ENCODE assay signal across 16 cellular contexts in genomic region chr14:62143235-62143634, GRCh38.
DNase-seq lines count a peak whose midpoint lies in the region; ATAC-seq and TF ChIP-seq lines count a peak whose summit lies in the region.
"Had no signal": no experiment of that assay in that cellular context is flagged by ENCODE, and none has a peak within 500 bp of the region (broad histone marks: within the 10 kb centered on the region; RNA-seq: fewer than 3 reads in every experiment).

No MANE protein-coding gene starts in this region.

- TF ChIP-seq CTCF in HFFc6 (IDR thresholded peaks at IDR 0.05): no peak
- TF ChIP-seq CTCF in heart left ventricle (IDR thresholded peaks at IDR 0.05): no peak
- no peak for TF ChIP-seq CTCF in upper lobe of left lung (IDR thresholded peaks at IDR 0.05)

- peaks cover 0 to 12% (median 0%) of the 10 kb centered on the region in 9 donors for H3K27me3 ChIP-seq in heart left ventricle
- H3K27me3 ChIP-seq in upper lobe of left lung: no peaks in the 10 kb centered on the region
- no peaks in the 10 kb centered on the region for H3K27me3 ChIP-seq in naive thymus-derived CD4-positive, alpha-beta T cell (ENCODE audit: control insufficient read depth in 2 of 2, insufficient read depth in 2 of 2, low read length in 2 of 2)
- H3K27me3 ChIP-seq: hepatocyte, transverse colon had no signal

- ATAC-seq in heart left ventricle: peak in 3 of 4 donors; percentile 60 to 91 (median 68)
- peak; percentile 79 to 86 for ATAC-seq in upper lobe of left lung (ENCODE audit: low FRiP score in 2 of 2)
- no peak for ATAC-seq in GM19397 (IDR thresholded peaks at IDR 0.05; ENCODE audit: unreplicated experiment)
- no peak for ATAC-seq in naive thymus-derived CD4-positive, alpha-beta T cell
- ATAC-seq: GM23338 had no signal

- H3K9me3 ChIP-seq in heart left ventricle: peaks cover 0 to 18% (median 7%) of the 10 kb centered on the region in 12 donors
- peaks cover 0 to 4% (median 2%) of the 10 kb centered on the region in 4 donors for H3K9me3 ChIP-seq in upper lobe of left lung
- H3K9me3 ChIP-seq in naive thymus-derived CD4-positive, alpha-beta T cell (ENCODE audit: control insufficient read depth in 2 of 3, low read length in 3 of 3): no peaks in the 10 kb centered on the region
- H3K9me3 ChIP-seq: transverse colon had no signal

- TF ChIP-seq POLR2A in heart left ventricle (IDR thresholded peaks at IDR 0.05) (no peak), upper lobe of left lung (IDR thresholded peaks at IDR 0.05) (no peak)

- no peak overlapping the region for H3K27ac ChIP-seq in heart left ventricle
- no peak overlapping the region for H3K27ac ChIP-seq in upper lobe of left lung
- no peak overlapping the region for H3K27ac ChIP-seq in naive thymus-derived CD4-positive, alpha-beta T cell (ENCODE audit: low read depth, low read length)
- H3K27ac ChIP-seq: hepatocyte, transverse colon, VCaP had no signal

- peaks cover 2% of the 10 kb centered on the region for H3K27me3 Mint-ChIP-seq in HFFc6 (ENCODE audit: insufficient read depth)
- peaks cover 14 to 64% (median 39%) of the 10 kb centered on the region in 5 donors for H3K27me3 Mint-ChIP-seq in naive thymus-derived CD4-positive, alpha-beta T cell

- H3K36me3 ChIP-seq in heart left ventricle (no peaks in the 10 kb centered on the region), upper lobe of left lung (no peaks in the 10 kb centered on the region)
- H3K36me3 ChIP-seq in naive thymus-derived CD4-positive, alpha-beta T cell (ENCODE audit: control insufficient read depth in 2 of 3, insufficient read depth in 3 of 3, low read length in 3 of 3): no peaks in the 10 kb centered on the region
- H3K36me3 ChIP-seq: transverse colon had no signal

- CTCF ChIA-PET in naive thymus-derived CD4-positive, alpha-beta T cell (lab: Charles Lee): interaction anchor here (1.0 kb wide), 1 partner anchor 16 kb away, joined by 3 read pairs; no protein-coding TSS in a partner anchor

- WGBS in heart left ventricle, 4 donors: 21 to 34% (median 29%) methylated on average over 2 of the region's 2 CpGs
- WGBS in upper lobe of left lung, 2 donors: 30 to 39% methylated on average over 2 of the region's 2 CpGs

- intact Hi-C loops in heart left ventricle (cut with DNase I): no loop called here
- intact Hi-C loops in naive thymus-derived CD4-positive, alpha-beta T cell (cut with micrococcal nuclease): no loop called here

- H3K4me1 ChIP-seq in heart left ventricle (peaks cover 0 to 6% (median 0%) of the 10 kb centered on the region in 12 donors), upper lobe of left lung (no peaks in the 10 kb centered on the region)
- no peaks in the 10 kb centered on the region for H3K4me1 ChIP-seq in naive thymus-derived CD4-positive, alpha-beta T cell (ENCODE audit: control insufficient read depth in 2 of 2, insufficient read depth in 2 of 2, low read length in 2 of 2)
- H3K4me1 ChIP-seq: transverse colon had no signal

- DNase-seq in HFFc6 (peak; percentile 11), astrocyte of the hippocampus (ENCODE audit: low read depth, low spot score) (peak; percentile 79), heart left ventricle (no peak), upper lobe of left lung (no peak), amniotic stem cell (lab: John Stamatoyannopoulos, UW) (no peak)
- no peak for DNase-seq in naive thymus-derived CD4-positive, alpha-beta T cell
- DNase-seq: CD4-positive, alpha-beta memory T cell; left cardiac atrium; OCI-M1; transverse colon had no signal

- H3K4me1 Mint-ChIP-seq in HFFc6 (ENCODE audit: low read depth): no peaks in the 10 kb centered on the region; the same call in 1 of the 2 replicates
- H3K4me1 Mint-ChIP-seq in naive thymus-derived CD4-positive, alpha-beta T cell: no peaks in the 10 kb centered on the region
- H3K4me1 Mint-ChIP-seq: CD4-positive, alpha-beta memory T cell; central memory CD8-positive, alpha-beta T cell; GM23338; IgD-negative memory B cell had no signal

- no peaks in the 10 kb centered on the region for H3K36me3 Mint-ChIP-seq in HFFc6 (ENCODE audit: low read depth)
- H3K36me3 Mint-ChIP-seq in naive thymus-derived CD4-positive, alpha-beta T cell: no peaks in the 10 kb centered on the region
- H3K36me3 Mint-ChIP-seq: CD4-positive, alpha-beta memory T cell had no signal

- H3K4me3 ChIP-seq in heart left ventricle: no peak overlapping the region
- H3K4me3 ChIP-seq in upper lobe of left lung: no peak overlapping the region
- H3K4me3 ChIP-seq in naive thymus-derived CD4-positive, alpha-beta T cell (ENCODE audit: low read length): no peak overlapping the region
- H3K4me3 ChIP-seq: GM23338, hepatocyte, transverse colon had no signal

- no peak for TF ChIP-seq EP300 in upper lobe of left lung (IDR thresholded peaks at IDR 0.05)

- POLR2A ChIA-PET in naive thymus-derived CD4-positive, alpha-beta T cell (lab: Charles Lee): no interaction called here

- H3K27ac Mint-ChIP-seq in HFFc6: no peak overlapping the region
- H3K27ac Mint-ChIP-seq in naive thymus-derived CD4-positive, alpha-beta T cell: no peak overlapping the region
- H3K27ac Mint-ChIP-seq: CD4-positive, alpha-beta memory T cell; GM23338; IgD-negative memory B cell had no signal

- H3K9me3 Mint-ChIP-seq in HFFc6: peaks cover 16% of the 10 kb centered on the region
- peaks cover 3 to 24% (median 14%) of the 10 kb centered on the region in 11 donors for H3K9me3 Mint-ChIP-seq in naive thymus-derived CD4-positive, alpha-beta T cell

- H3K4me3 Mint-ChIP-seq in HFFc6: no peak overlapping the region
- no peak overlapping the region for H3K4me3 Mint-ChIP-seq in naive thymus-derived CD4-positive, alpha-beta T cell
- H3K4me3 Mint-ChIP-seq: CD4-positive, alpha-beta memory T cell; central memory CD8-positive, alpha-beta T cell; GM23338; IgD-negative memory B cell had no signal

Comparison
In these comparisons a context has a peak if more than half of its experiments do, and no peak if none do; other contexts are left out.
1. DNase-seq: peak in HFFc6 (single experiment) and astrocyte of the hippocampus (single experiment); none in heart left ventricle (0 of 5), upper lobe of left lung (0 of 2), naive thymus-derived CD4-positive, alpha-beta T cell (0 of 9) and amniotic stem cell (single experiment).
2. ATAC-seq: peak in heart left ventricle (3 of 4) and upper lobe of left lung (2 of 2); none in GM19397 (single experiment) and naive thymus-derived CD4-positive, alpha-beta T cell (single experiment).